In the genomic region with DNA sequence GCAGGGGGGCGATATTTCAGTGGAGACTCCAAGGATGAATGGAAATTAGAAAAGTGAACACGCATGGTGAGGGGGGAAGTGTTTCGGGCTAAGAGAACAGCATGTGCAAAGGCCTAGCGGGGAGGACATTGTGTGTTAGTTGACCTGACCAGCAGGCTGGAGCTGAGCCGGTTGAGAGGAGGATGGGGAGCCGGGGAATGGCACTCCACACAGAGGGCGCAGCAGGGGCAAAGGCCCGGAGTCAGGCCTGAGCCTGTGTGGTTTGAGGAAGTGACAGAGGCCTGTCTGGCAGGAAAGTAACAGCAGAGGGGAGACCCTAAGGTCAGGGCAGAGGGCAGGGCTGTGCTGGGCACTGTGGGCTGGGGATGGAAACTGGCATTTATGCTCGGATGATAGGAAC, we compare ENCODE assay signal across 7 cellular contexts.
"Had no signal": no experiment of that assay in that cellular context is flagged by ENCODE, and none has a peak within 500 bp of the region (broad histone marks: within the 10 kb centered on the region; RNA-seq: fewer than 3 reads in every experiment).

No MANE protein-coding gene starts in this region.

- H3K4me2 ChIP-seq: GM23338 had no signal

- FAIRE-seq: H1, H54, HTR-8/SVneo had no signal

- DNase-seq: H9, HCEC 1CT, KBM-7 had no signal

- ATAC-seq: GM23338 had no signal

- H3K4me3 ChIP-seq: GM23338 had no signal

- H2AFZ ChIP-seq: GM23338 had no signal
